29 cellular contexts compared by ENCODE assay signal in genomic region chr3:150673966-150674365, GRCh38. TPM values are rescaled to one million over a fixed set of nuclear protein-coding genes. Genes with fewer than 3 reads are reported as not detected.
"Had no signal": no experiment of that assay in that cellular context is flagged by ENCODE, and none has a peak within 500 bp of the region (broad histone marks: within the 10 kb centered on the region; RNA-seq: fewer than 3 reads in every experiment).

No MANE protein-coding gene starts in this region.

- H3K4me3 ChIP-seq: colonic mucosa, heart left ventricle, hepatocyte, lung, neural progenitor cell, right atrium auricular region, stomach, thyroid gland, vagina had no signal

- H3K4me2 ChIP-seq: hepatocyte, neural progenitor cell had no signal

- H3K4me1 ChIP-seq: colonic mucosa, heart left ventricle, neural progenitor cell, parathyroid adenoma, right atrium auricular region, stomach, thyroid gland, vagina had no signal

- H3K9me3 ChIP-seq: colonic mucosa, thyroid gland, vagina had no signal

- FAIRE-seq: endothelial cell of umbilical vein, frontal cortex had no signal

- H3K27ac ChIP-seq: colonic mucosa, heart left ventricle, hepatocyte, neural progenitor cell, parathyroid adenoma, right atrium auricular region, stomach, thyroid gland, vagina had no signal

- DNase-seq: colonic mucosa; effector CD8-positive, alpha-beta T cell; endodermal cell; erythroblast; heart left ventricle; left colon; left ventricle myocardium superior; mesenchymal stem cell; naive thymus-derived CD4-positive, alpha-beta T cell; stimulated activated CD4-positive, alpha-beta T cell treated with anti-CD3 and anti-CD28 coated beads, Interleukin-2, amount 100 ng/mL, for 24 hours; stimulated activated CD4-positive, alpha-beta T cell treated with anti-CD3 and anti-CD28 coated beads, Interleukin-4, amount 100 ng/mL, for 24 hours; stimulated activated naive CD4-positive, alpha-beta T cell treated with Interleukin-2 at 50 U/mL for 16 hours; stomach; thyroid gland; trophoblast cell had no signal

- ATAC-seq: heart left ventricle; left colon; left ventricle myocardium superior; naive thymus-derived CD4-positive, alpha-beta T cell; sciatic nerve; stimulated activated effector memory CD8-positive, alpha-beta T cell treated with anti-CD3 and anti-CD28 coated beads, Interleukin-12 subunit alpha, Interleukin-12 subunit beta, amount 100 ng/mL, for 72 hours had no signal

RNA-seq across cellular contexts. Expression of gene ERICH6, which starts 29.8 kb away (rescaled TPM):
- total RNA-seq: chondrocyte, colonic mucosa, endothelial cell of umbilical vein, hepatocyte, kidney epithelial cell, left colon, left ventricle myocardium superior, progenitor cell of endocrine pancreas, right atrium auricular region, subcutaneous adipose tissue, vagina had no signal
- polyA plus RNA-seq: endothelial cell of umbilical vein; heart left ventricle; hepatocyte; lung; naive thymus-derived CD4-positive, alpha-beta T cell; stomach had no signal
